Comparison of ENCODE assay signal across 24 cellular contexts in genomic region chr3:137867611-137868010, GRCh38.
"Had no signal": no experiment of that assay in that cellular context is flagged by ENCODE, and none has a peak within 500 bp of the region (broad histone marks: within the 10 kb centered on the region; RNA-seq: fewer than 3 reads in every experiment).

No MANE protein-coding gene starts in this region.

- H3K27me3 Mint-ChIP-seq: dendritic cell treated with granulocyte-macrophage colony-stimulating factor and Interleukin-4, amounts not matched to agents 40 ng/mL and 50 ng/mL, for 4 days; effector memory CD8-positive, alpha-beta T cell had no signal

- H3K4me1 ChIP-seq: colonic mucosa, esophagus muscularis mucosa, esophagus squamous epithelium, foreskin keratinocyte, gastrocnemius medialis, gastroesophageal sphincter, heart left ventricle, heart right ventricle had no signal

- H3K27ac Mint-ChIP-seq: dendritic cell treated with granulocyte-macrophage colony-stimulating factor and Interleukin-4, amounts not matched to agents 40 ng/mL and 50 ng/mL, for 4 days; effector memory CD8-positive, alpha-beta T cell; endodermal cell had no signal

- H3K9me3 ChIP-seq: colonic mucosa, gastrocnemius medialis had no signal

- H3K27me3 ChIP-seq: colonic mucosa, esophagus muscularis mucosa, foreskin keratinocyte, gastrocnemius medialis, gastroesophageal sphincter, heart right ventricle had no signal

- DNase-seq: colonic mucosa; cortex of kidney; dermis blood vessel endothelial cell; dorsolateral prefrontal cortex; effector CD4-positive, alpha-beta T cell; effector CD8-positive, alpha-beta T cell; effector memory CD4-positive, alpha-beta T cell; effector memory CD8-positive, alpha-beta T cell; endodermal cell; erythroblast; esophagus squamous epithelium; foreskin fibroblast; foreskin melanocyte; gastrocnemius medialis; glutamatergic neuron; head of caudate nucleus; heart left ventricle; heart right ventricle had no signal

- H3K4me3 ChIP-seq: colonic mucosa, coronary artery, dorsolateral prefrontal cortex, esophagus muscularis mucosa, esophagus squamous epithelium, gastrocnemius medialis, gastroesophageal sphincter, heart left ventricle, heart right ventricle had no signal

- ATAC-seq: effector memory CD8-positive, alpha-beta T cell; gastrocnemius medialis; gastroesophageal sphincter; heart left ventricle; heart right ventricle had no signal

- H3K27ac ChIP-seq: colonic mucosa, coronary artery, dorsolateral prefrontal cortex, epithelial cell of prostate, esophagus muscularis mucosa, esophagus squamous epithelium, foreskin keratinocyte, gastrocnemius medialis, gastroesophageal sphincter, heart left ventricle, heart right ventricle had no signal

- H3K4me3 Mint-ChIP-seq: dendritic cell treated with granulocyte-macrophage colony-stimulating factor and Interleukin-4, amounts not matched to agents 40 ng/mL and 50 ng/mL, for 4 days; effector memory CD8-positive, alpha-beta T cell; endodermal cell had no signal

- H3K36me3 ChIP-seq: colonic mucosa, esophagus muscularis mucosa, esophagus squamous epithelium, gastrocnemius medialis, gastroesophageal sphincter, heart left ventricle, heart right ventricle had no signal
